8 cellular contexts compared by ENCODE assay signal in genomic region chr12:49201595-49202295, GRCh38. TPM values are rescaled to one million over a fixed set of nuclear protein-coding genes. Genes with fewer than 3 reads are reported as not detected.
DNase-seq lines count a peak whose midpoint lies in the region; ATAC-seq and TF ChIP-seq lines count a peak whose summit lies in the region.

No MANE protein-coding gene starts in this region.

- peaks cover 16% of the 10 kb centered on the region for H3K4me1 ChIP-seq in OCI-LY7 (ENCODE audit: insufficient read depth, low read length, poor library complexity, severe bottlenecking)

- intact Hi-C loops in OCI-LY7 (cut with micrococcal nuclease; ENCODE audit: unreplicated experiment) = no loop called here

- no peaks in the 10 kb centered on the region for H4K20me1 ChIP-seq in OCI-LY7 (ENCODE audit: insufficient read depth, low read length)

- no peak overlapping the region for H3K27ac ChIP-seq in OCI-LY7 (ENCODE audit: low read depth, low read length, poor library complexity, severe bottlenecking)

- H3K9me2 ChIP-seq in OCI-LY7 (ENCODE audit: insufficient read depth, low read length) = no peaks in the 10 kb centered on the region

- H2AFZ ChIP-seq in OCI-LY7 (ENCODE audit: low read length) = peak overlapping the region; percentile 69; the same call in 1 of the 2 replicates

- H3K4me3 Mint-ChIP-seq in effector memory CD8-positive, alpha-beta T cell = no peak overlapping the region
- peak overlapping the region in 2 of 10 donors; percentile 29 to 44 for H3K4me3 Mint-ChIP-seq in naive thymus-derived CD8-positive, alpha-beta T cell

- no peaks in the 10 kb centered on the region for H3K36me3 ChIP-seq in OCI-LY7 (ENCODE audit: insufficient read depth, low read length)

- POLR2A ChIA-PET in OCI-LY7 (lab: Charles Lee) = interaction anchor here (3.9 kb wide), 1 partner anchor 13 kb away, joined by 18 read pairs; the partner anchor contains the start of gene TUBA1A
- POLR2A ChIA-PET in naive thymus-derived CD8-positive, alpha-beta T cell (lab: Charles Lee) = interaction anchor here (1.9 to 3.5 kb wide), 2 partner anchors 13 to 71 kb away, joined by 6 to 13 read pairs; partner anchors contain the start of genes TUBA1A and TUBA1B

- no peaks in the 10 kb centered on the region for H3K9me3 Mint-ChIP-seq in activated naive CD4-positive, alpha-beta T cell treated with anti-CD3 and anti-CD28 coated beads, Interleukin-2, amount 50 U/mL, for 72 hours
- no peaks in the 10 kb centered on the region for H3K9me3 Mint-ChIP-seq in effector memory CD8-positive, alpha-beta T cell
- no peaks in the 10 kb centered on the region for H3K9me3 Mint-ChIP-seq in naive thymus-derived CD8-positive, alpha-beta T cell

- BruUV-seq in OCI-LY7 (replicated peaks; lab: Mats Ljungman, UMichigan) = no TSS peak

- peaks cover 2 to 8% of the 10 kb centered on the region in 2 donors for H3K4me1 Mint-ChIP-seq in effector memory CD8-positive, alpha-beta T cell (ENCODE audit: low read depth in 2 of 2)
- peaks cover 6 to 15% (median 10%) of the 10 kb centered on the region in 4 donors for H3K4me1 Mint-ChIP-seq in naive thymus-derived CD8-positive, alpha-beta T cell

- peak overlapping the region; percentile 45 for H3K4me2 ChIP-seq in OCI-LY7 (ENCODE audit: low read length)

- H3K27me3 Mint-ChIP-seq in effector memory CD8-positive, alpha-beta T cell = peaks cover 2 to 6% of the 10 kb centered on the region in 2 donors
- no peaks in the 10 kb centered on the region for H3K27me3 Mint-ChIP-seq in naive thymus-derived CD8-positive, alpha-beta T cell

- no peak overlapping the region for H3K4me3 ChIP-seq in OCI-LY7 (ENCODE audit: low read depth, low read length, poor library complexity, severe bottlenecking)

- no peaks in the 10 kb centered on the region for H3K36me3 Mint-ChIP-seq in activated naive CD4-positive, alpha-beta T cell treated with anti-CD3 and anti-CD28 coated beads, Interleukin-2, amount 50 U/mL, for 72 hours
- no peaks in the 10 kb centered on the region for H3K36me3 Mint-ChIP-seq in effector memory CD8-positive, alpha-beta T cell (ENCODE audit: insufficient read depth)
- H3K36me3 Mint-ChIP-seq in naive thymus-derived CD8-positive, alpha-beta T cell = no peaks in the 10 kb centered on the region

- no peak for TF ChIP-seq CTCF in OCI-LY7 (conservative IDR thresholded peaks at IDR 0.05; ENCODE audit: low read length)

- H3K9me3 ChIP-seq in OCI-LY7 (ENCODE audit: low read length) = no peaks in the 10 kb centered on the region

- DNase-seq in activated naive CD4-positive, alpha-beta T cell treated with anti-CD3 and anti-CD28 coated beads, Interleukin-2, amount 50 U/mL, for 72 hours (ENCODE audit: low spot score in 2 of 2) = no peak
- DNase-seq in activated naive CD4-positive, alpha-beta T cell (lab: John Stamatoyannopoulos, UW) = no peak
- DNase-seq in OCI-LY7 (ENCODE audit: low spot score) (no peak), D341Med (ENCODE audit: low spot score) (no peak)
- no peak for DNase-seq in effector memory CD8-positive, alpha-beta T cell
- peak in 3 of 10 donors; percentile 4 to 24 (median 20) for DNase-seq in naive thymus-derived CD8-positive, alpha-beta T cell

- ATAC-seq in activated naive CD4-positive, alpha-beta T cell treated with anti-CD3 and anti-CD28 coated beads, Interleukin-2, amount 50 U/mL, for 72 hours = peak; percentile 68 to 73
- ATAC-seq in effector memory CD8-positive, alpha-beta T cell (replicated peaks) = peak; percentile 29
- peak; percentile 33 to 38 for ATAC-seq in naive thymus-derived CD8-positive, alpha-beta T cell
- ATAC-seq in HG03095 (IDR thresholded peaks at IDR 0.05; ENCODE audit: unreplicated experiment) (no peak), GM18498 (IDR thresholded peaks at IDR 0.05; ENCODE audit: unreplicated experiment) (no peak)

- no peaks in the 10 kb centered on the region for H3K79me2 ChIP-seq in OCI-LY7 (ENCODE audit: insufficient read depth, low read depth, low read length)

- H3K27ac Mint-ChIP-seq in activated naive CD4-positive, alpha-beta T cell treated with anti-CD3 and anti-CD28 coated beads, Interleukin-2, amount 50 U/mL, for 72 hours = peak overlapping the region in 1 of 2 donors; percentile 75
- peak overlapping the region in 1 of 2 donors; percentile 2 for H3K27ac Mint-ChIP-seq in effector memory CD8-positive, alpha-beta T cell
- peak overlapping the region; percentile 3 to 84 (median 22) for H3K27ac Mint-ChIP-seq in naive thymus-derived CD8-positive, alpha-beta T cell

- CTCF ChIA-PET in OCI-LY7 (lab: Charles Lee; ENCODE audit: unreplicated experiment) = no interaction called here

RNA-seq across cellular contexts. Expression of gene TUBA1A, which starts 12.9 kb away (rescaled TPM):
- 100 to 1,000 TPM in 1 of 2 donors, 10 to 100 TPM in 1; 37.7 to 106 TPM for total RNA-seq in activated naive CD4-positive, alpha-beta T cell treated with anti-CD3 and anti-CD28 coated beads, Interleukin-2, amount 50 U/mL, for 72 hours
- 189 and 214 TPM in 2 replicates for total RNA-seq in OCI-LY7 (2014; rRNA removed; shearing (Covaris generic))
- 136 and 159 TPM in 2 replicates for total RNA-seq in OCI-LY7 (2022)
- 10 to 100 TPM; 93.5 to 95.3 TPM for total RNA-seq in naive thymus-derived CD8-positive, alpha-beta T cell
- 100 to 1,000 TPM; 139 to 168 (median 147) TPM for polyA plus RNA-seq in naive thymus-derived CD8-positive, alpha-beta T cell

Comparison
In these comparisons a context has a peak if more than half of its experiments do, and no peak if none do; other contexts are left out.
1. ATAC-seq: peak in activated naive CD4-positive, alpha-beta T cell treated with anti-CD3 and anti-CD28 coated beads, Interleukin-2, amount 50 U/mL, for 72 hours (2 of 2), effector memory CD8-positive, alpha-beta T cell (single experiment) and naive thymus-derived CD8-positive, alpha-beta T cell (2 of 2); none in HG03095 (single experiment) and GM18498 (single experiment).